Comparison of ENCODE assay signal across 34 cellular contexts in genomic region chr3:193407156-193407555, GRCh38. TPM values are rescaled to one million over a fixed set of nuclear protein-coding genes. Genes with fewer than 3 reads are reported as not detected.
"Had no signal": no experiment of that assay in that cellular context is flagged by ENCODE, and none has a peak within 500 bp of the region (broad histone marks: within the 10 kb centered on the region; RNA-seq: fewer than 3 reads in every experiment).

No MANE protein-coding gene starts in this region.

- ATAC-seq: activated CD8-positive, alpha-beta T cell treated with anti-CD3 and anti-CD28 coated beads for 36 hours; activated T-cell treated with anti-CD3 and anti-CD28 coated beads, Interleukin-2, amount 50 U/mL, for 4 hours; activated T-helper 17 cell treated with anti-CD3 and anti-CD28 coated beads, Interleukin-2, amount 50 U/mL, for 72 hours; esophagus mucosa; foreskin keratinocyte; heart right ventricle; left ventricle myocardium superior; right lobe of liver had no signal

- H3K27ac ChIP-seq: brain microvascular endothelial cell, foreskin keratinocyte, heart right ventricle, ovary, right lobe of liver, thoracic aorta, vagina had no signal

- H3K9me3 ChIP-seq: heart right ventricle, ovary, right lobe of liver, thoracic aorta, vagina had no signal

- H3K27ac Mint-ChIP-seq: activated CD8-positive, alpha-beta T cell treated with anti-CD3 and anti-CD28 coated beads for 36 hours; activated T-helper 17 cell treated with anti-CD3 and anti-CD28 coated beads, Interleukin-2, amount 50 U/mL, for 72 hours; nephron; stimulated activated naive CD8-positive, alpha-beta T cell treated with anti-CD3 and anti-CD28 coated beads, Interleukin-15, Interleukin-2, amounts not matched to agents 100 ng/mL and 50 ng/mL, for 24 hours; T-helper 1 cell treated with Interleukin-12 subunit alpha and Interleukin-12 subunit beta and Interleukin-4 antibody, amounts not matched to agents 30 μg/mL and 1 μg/mL, for 36 hours had no signal

- H3K4me1 Mint-ChIP-seq: activated T-helper 17 cell treated with anti-CD3 and anti-CD28 coated beads, Interleukin-2, amount 50 U/mL, for 72 hours; nephron had no signal

- H3K9me3 Mint-ChIP-seq: activated CD8-positive, alpha-beta T cell treated with anti-CD3 and anti-CD28 coated beads for 36 hours; activated T-cell treated with anti-CD3 and anti-CD28 coated beads, Interleukin-2, amount 50 U/mL, for 4 hours; activated T-helper 17 cell treated with anti-CD3 and anti-CD28 coated beads, Interleukin-2, amount 50 U/mL, for 72 hours; stimulated activated naive CD8-positive, alpha-beta T cell treated with anti-CD3 and anti-CD28 coated beads, Interleukin-15, Interleukin-2, amounts not matched to agents 100 ng/mL and 50 ng/mL, for 24 hours; T-helper 1 cell treated with Interleukin-12 subunit alpha and Interleukin-12 subunit beta and Interleukin-4 antibody, amounts not matched to agents 30 μg/mL and 1 μg/mL, for 36 hours had no signal

- H3K4me3 ChIP-seq: heart right ventricle, ovary, right lobe of liver, thoracic aorta, vagina had no signal

- H3K4me3 Mint-ChIP-seq: activated CD8-positive, alpha-beta T cell treated with anti-CD3 and anti-CD28 coated beads for 36 hours; activated T-cell treated with anti-CD3 and anti-CD28 coated beads, Interleukin-2, amount 50 U/mL, for 4 hours; activated T-helper 17 cell treated with anti-CD3 and anti-CD28 coated beads, Interleukin-2, amount 50 U/mL, for 72 hours; nephron; stimulated activated naive CD8-positive, alpha-beta T cell treated with anti-CD3 and anti-CD28 coated beads, Interleukin-15, Interleukin-2, amounts not matched to agents 100 ng/mL and 50 ng/mL, for 24 hours; T-helper 1 cell treated with Interleukin-12 subunit alpha and Interleukin-12 subunit beta and Interleukin-4 antibody, amounts not matched to agents 30 μg/mL and 1 μg/mL, for 36 hours had no signal

- FAIRE-seq: astrocyte, islet of Langerhans had no signal

- H3K36me3 ChIP-seq: brain microvascular endothelial cell, heart right ventricle, ovary, right lobe of liver, thoracic aorta, vagina had no signal

- H3K4me1 ChIP-seq: foreskin keratinocyte, heart right ventricle, right lobe of liver, vagina had no signal

- H3K27me3 ChIP-seq: brain microvascular endothelial cell, foreskin keratinocyte, heart right ventricle, ovary, right lobe of liver, vagina had no signal

- DNase-seq: activated CD4-positive, alpha-beta T cell treated with anti-CD3 and anti-CD28 coated beads, Interleukin-2, amount 50 U/mL, for 1 hour; activated CD8-positive, alpha-beta T cell treated with anti-CD3 and anti-CD28 coated beads for 36 hours; activated gamma-delta T cell treated with Interleukin-2 at 50 U/mL for 16 hours; activated naive CD4-positive, alpha-beta T cell treated with anti-CD3 and anti-CD28 coated beads, Interleukin-2, amount 50 U/mL, for 16 hours; activated T-cell treated with anti-CD3 and anti-CD28 coated beads, Interleukin-2, amount 50 U/mL, for 4 hours; amniotic stem cell; brain microvascular endothelial cell; cortex of kidney; foreskin keratinocyte; heart right ventricle; left ventricle myocardium superior; ovary; right lobe of liver; stimulated activated CD4-positive, alpha-beta T cell treated with anti-CD3 and anti-CD28 coated beads, Interleukin-4, amount 100 ng/mL, for 1 hour; T1000; trophoblast cell had no signal

- H3K27me3 Mint-ChIP-seq: activated CD8-positive, alpha-beta T cell treated with anti-CD3 and anti-CD28 coated beads for 36 hours; activated T-helper 17 cell treated with anti-CD3 and anti-CD28 coated beads, Interleukin-2, amount 50 U/mL, for 72 hours; progenitor cell of endocrine pancreas; stimulated activated naive CD8-positive, alpha-beta T cell treated with anti-CD3 and anti-CD28 coated beads, Interleukin-15, Interleukin-2, amounts not matched to agents 100 ng/mL and 50 ng/mL, for 24 hours had no signal

RNA-seq across cellular contexts. Expression of gene ATP13A5, which starts 28.6 kb away (rescaled TPM):
- total RNA-seq: activated CD8-positive, alpha-beta T cell treated with anti-CD3 and anti-CD28 coated beads for 36 hours; activated T-cell treated with anti-CD3 and anti-CD28 coated beads, Interleukin-2, amount 50 U/mL, for 4 hours; activated T-helper 17 cell treated with anti-CD3 and anti-CD28 coated beads, Interleukin-2, amount 50 U/mL, for 72 hours; astrocyte; cardiac septum; chondrocyte; foreskin keratinocyte; glomerular endothelial cell; heart right ventricle; left ventricle myocardium superior; lung microvascular endothelial cell; mesenteric fat pad; renal cortical epithelial cell; right lobe of liver; skeletal muscle tissue; subcutaneous adipose tissue; thoracic aorta; vagina had no signal
- polyA plus RNA-seq: foreskin keratinocyte had no signal
